14 cellular contexts compared by ENCODE assay signal in genomic region chr1:102790997-102791396, GRCh38.
A peak's percentile ranks its signal among the peaks of the same experiment; 100 is the strongest.
DNase-seq lines count a peak whose midpoint lies in the region; ATAC-seq, FAIRE-seq and TF ChIP-seq lines count a peak whose summit lies in the region.
"Had no signal": no experiment of that assay in that cellular context is flagged by ENCODE, and none has a peak within 500 bp of the region (broad histone marks: within the 10 kb centered on the region; RNA-seq: fewer than 3 reads in every experiment).

No MANE protein-coding gene starts in this region.

- no peak for FAIRE-seq in pancreas (lab: Jason Lieb, UNC)
- FAIRE-seq: urothelium cell line had no signal

- RAD21 ChIA-PET in HCT116 (lab: Charles Lee; ENCODE audit: low non-redundant PET in 1 of 2, low total read pairs in 2 of 2, uncharacterized antibody in 2 of 2, unreplicated experiment in 2 of 2) = no interaction called here

- peaks cover 10% of the 10 kb centered on the region for H3K4me1 ChIP-seq in BE2C
- H3K4me1 ChIP-seq in HCT116 (ENCODE audit: control insufficient read depth in 1 of 2, insufficient read depth in 2 of 2, low read length in 2 of 2) = no peaks in the 10 kb centered on the region
- no peaks in the 10 kb centered on the region for H3K4me1 ChIP-seq in foreskin keratinocyte
- no peaks in the 10 kb centered on the region for H3K4me1 ChIP-seq in pancreas

- intact Hi-C loops in HCT116 (cut with micrococcal nuclease) = no loop called here
- intact Hi-C loops in pancreas (cut with DNase I) = no loop called here
- intact Hi-C loops in lower leg skin (cut with DNase I; ENCODE audit: low total_unique reads) = no loop called here

- peak; percentile 28; the same call in 1 of the 2 replicates for TF ChIP-seq RAD21 in HCT116 (IDR thresholded peaks at IDR 0.05; ENCODE audit: low read depth)

- no peak overlapping the region for H3K27ac ChIP-seq in HCT116 (ENCODE audit: low read depth, low read length)
- H3K27ac ChIP-seq in SK-N-MC = no peak overlapping the region
- no peak overlapping the region for H3K27ac ChIP-seq in foreskin keratinocyte
- H3K27ac ChIP-seq in pancreas = no peak overlapping the region

- H3K27me3 ChIP-seq in BE2C = no peaks in the 10 kb centered on the region
- no peaks in the 10 kb centered on the region for H3K27me3 ChIP-seq in HCT116 (ENCODE audit: insufficient read depth, low read length)
- H3K27me3 ChIP-seq in foreskin keratinocyte = no peaks in the 10 kb centered on the region
- H3K27me3 ChIP-seq in pancreas = no peaks in the 10 kb centered on the region

- TF ChIP-seq POLR2A in HCT116 (IDR thresholded peaks at IDR 0.05; ENCODE audit: borderline replicate concordance, extremely low read depth, insufficient read depth, insufficient read length) (no peak), lower leg skin (IDR thresholded peaks at IDR 0.05) (no peak)

- TF ChIP-seq CTCF in BE2C (IDR thresholded peaks at IDR 0.05; ENCODE audit: low read depth, low read length) (peak; percentile 56), HCT116 (IDR thresholded peaks at IDR 0.05 in 2 of 3, conservative IDR thresholded peaks at IDR 0.05 in 1 of 3; ENCODE audit: borderline replicate concordance in 1 of 3, insufficient read depth in 1 of 3, low read depth in 2 of 3, low read length in 2 of 3) (peak in 2 of 3 experiments; percentile 11 to 31; a peak in 2 of 6 replicates), foreskin keratinocyte (conservative IDR thresholded peaks at IDR 0.05) (peak; percentile 62), pancreas (IDR thresholded peaks at IDR 0.05) (no peak), lower leg skin (IDR thresholded peaks at IDR 0.05) (no peak)

- H3K9me2 ChIP-seq in HCT116 (ENCODE audit: insufficient read depth) = no peaks in the 10 kb centered on the region

- H3K4me2 ChIP-seq in HCT116 (ENCODE audit: low read length) = no peak overlapping the region

- no peaks in the 10 kb centered on the region for H3K36me3 ChIP-seq in BE2C
- H3K36me3 ChIP-seq in HCT116 (ENCODE audit: control insufficient read depth in 1 of 2, insufficient read depth in 2 of 2, low read length in 2 of 2) = no peaks in the 10 kb centered on the region
- H3K36me3 ChIP-seq in SK-N-MC (ENCODE audit: insufficient read depth, low read length) = no peaks in the 10 kb centered on the region
- no peaks in the 10 kb centered on the region for H3K36me3 ChIP-seq in pancreas

- ATAC-seq in HCT116 = no peak
- no peak for ATAC-seq in foreskin keratinocyte
- no peak for ATAC-seq in pancreas
- ATAC-seq: activated CD8-positive, alpha-beta memory T cell treated with anti-CD3 and anti-CD28 coated beads, Interleukin-2, amount 10 ng/mL, durations not matched to agents 7 days and 5 days had no signal

- H3K4me3 ChIP-seq in BE2C (ENCODE audit: low read depth, low read length) (no peak overlapping the region), HCT116 (replicated peaks in 1 of 2; ENCODE audit: low read depth in 1 of 2, low read length in 2 of 2) (no peak overlapping the region), SK-N-MC (no peak overlapping the region), pancreas (no peak overlapping the region), lower leg skin (ENCODE audit: low read depth, poor library complexity, severe bottlenecking) (no peak overlapping the region)

- H3K9ac ChIP-seq in HCT116 (ENCODE audit: low read length) (no peak overlapping the region), SK-N-MC (ENCODE audit: insufficient read length) (no peak overlapping the region)

- no peaks in the 10 kb centered on the region for H3K79me2 ChIP-seq in HCT116 (ENCODE audit: insufficient read depth, low read length)

- peak; percentile 25 for DNase-seq in BE2C
- peak; percentile 6 for DNase-seq in HCT116 (ENCODE audit: low read depth, low spot score)
- DNase-seq in SK-N-MC (ENCODE audit: low read depth, low spot score) = peak; percentile 28
- no peak for DNase-seq in foreskin keratinocyte
- no peak for DNase-seq in pancreas
- no peak for DNase-seq in lower leg skin (ENCODE audit: low spot score in 2 of 2)
- DNase-seq in CD1c-positive myeloid dendritic cell (ENCODE audit: extremely low spot score) = no peak
- DNase-seq in retina = no peak
- DNase-seq: activated CD8-positive, alpha-beta memory T cell treated with anti-CD3 and anti-CD28 coated beads, Interleukin-2, amount 10 ng/mL, durations not matched to agents 7 days and 5 days; CD4-positive, alpha-beta memory T cell; H7; KBM-7; NK-92 treated with Interleukin-12 subunit alpha and Interleukin-12 subunit beta, amount 100 ng/mL, for 24 hours had no signal

- CTCF ChIA-PET in HCT116 (lab: Charles Lee) = no interaction called here

- BruUV-seq in HCT116 (replicated peaks; lab: Mats Ljungman, UMichigan) = no TSS peak

- POLR2A ChIA-PET in HCT116 (lab: Charles Lee) = no interaction called here

- no peaks in the 10 kb centered on the region for H3K9me3 ChIP-seq in BE2C
- no peaks in the 10 kb centered on the region for H3K9me3 ChIP-seq in HCT116 (ENCODE audit: control insufficient read depth in 1 of 2, insufficient read depth in 1 of 2, low read depth in 1 of 2, low read length in 2 of 2)
- H3K9me3 ChIP-seq in SK-N-MC (ENCODE audit: low read depth, low read length) = no peaks in the 10 kb centered on the region
- H3K9me3 ChIP-seq in pancreas = no peaks in the 10 kb centered on the region

- no peaks in the 10 kb centered on the region for H4K20me1 ChIP-seq in HCT116 (ENCODE audit: insufficient read depth)

- H2AFZ ChIP-seq in HCT116 (ENCODE audit: low read depth, low read length, poor library complexity, severe bottlenecking) = no peak overlapping the region

TF ChIP-seq in HCT116, 20 proteins besides CTCF, POLR2A, EP300 and RAD21:
- TF ChIP-seq POLR2AphosphoS5 (IDR thresholded peaks at IDR 0.05; ENCODE audit: low read depth, low read length) (no peak), TCF7L2 (IDR thresholded peaks at IDR 0.05; ENCODE audit: borderline replicate concordance, extremely low read depth, insufficient read depth, insufficient read length) (no peak), EZH2phosphoT487 (IDR thresholded peaks at IDR 0.05; ENCODE audit: borderline replicate concordance) (no peak), REST (IDR thresholded peaks at IDR 0.05; ENCODE audit: low read depth) (no peak), ZNF274 (IDR thresholded peaks at IDR 0.05; ENCODE audit: low read depth, low read length) (no peak), CEBPB (IDR thresholded peaks at IDR 0.05; ENCODE audit: low read depth) (no peak), YY1 (IDR thresholded peaks at IDR 0.05; ENCODE audit: extremely low read depth, insufficient replicate concordance, low read depth, low read length) (no peak), FOSL1 (IDR thresholded peaks at IDR 0.05; ENCODE audit: low read depth) (no peak), ELF1 (IDR thresholded peaks at IDR 0.05; ENCODE audit: borderline replicate concordance, low read depth) (no peak), EGR1 (IDR thresholded peaks at IDR 0.05; ENCODE audit: low read depth) (no peak)
- TF ChIP-seq, protein P1, sequence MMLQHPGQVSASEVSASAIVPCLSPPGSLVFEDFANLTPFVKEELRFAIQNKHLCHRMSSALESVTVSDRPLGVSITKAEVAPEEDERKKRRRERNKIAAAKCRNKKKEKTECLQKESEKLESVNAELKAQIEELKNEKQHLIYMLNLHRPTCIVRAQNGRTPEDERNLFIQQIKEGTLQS (IDR thresholded peaks at IDR 0.05) = no peak
- TF ChIP-seq, protein P2, sequence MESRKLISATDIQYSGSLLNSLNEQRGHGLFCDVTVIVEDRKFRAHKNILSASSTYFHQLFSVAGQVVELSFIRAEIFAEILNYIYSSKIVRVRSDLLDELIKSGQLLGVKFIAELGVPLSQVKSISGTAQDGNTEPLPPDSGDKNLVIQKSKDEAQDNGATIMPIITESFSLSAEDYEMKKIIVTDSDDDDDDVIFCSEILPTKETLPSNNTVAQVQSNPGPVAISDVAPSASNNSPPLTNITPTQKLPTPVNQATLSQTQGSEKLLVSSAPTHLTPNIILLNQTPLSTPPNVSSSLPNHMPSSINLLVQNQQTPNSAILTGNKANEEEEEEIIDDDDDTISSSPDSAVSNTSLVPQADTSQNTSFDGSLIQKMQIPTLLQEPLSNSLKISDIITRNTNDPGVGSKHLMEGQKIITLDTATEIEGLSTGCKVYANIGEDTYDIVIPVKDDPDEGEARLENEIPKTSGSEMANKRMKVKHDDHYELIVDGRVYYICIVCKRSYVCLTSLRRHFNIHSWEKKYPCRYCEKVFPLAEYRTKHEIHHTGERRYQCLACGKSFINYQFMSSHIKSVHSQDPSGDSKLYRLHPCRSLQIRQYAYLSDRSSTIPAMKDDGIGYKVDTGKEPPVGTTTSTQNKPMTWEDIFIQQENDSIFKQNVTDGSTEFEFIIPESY (IDR thresholded peaks at IDR 0.05; ENCODE audit: extremely low read depth, insufficient replicate concordance, low read length) = no peak

Comparison
In these comparisons a context has a peak if more than half of its experiments do, and no peak if none do; other contexts are left out.
1. DNase-seq: peak in BE2C (single experiment), HCT116 (single experiment) and SK-N-MC (single experiment); none in foreskin keratinocyte (0 of 2), pancreas (0 of 6), lower leg skin (0 of 2), CD1c-positive myeloid dendritic cell (single experiment) and retina (single experiment).
2. CTCF ChIP-seq: peak in BE2C (single experiment), HCT116 (2 of 3) and foreskin keratinocyte (single experiment); none in pancreas (0 of 4) and lower leg skin (0 of 3).